Comparison of ENCODE assay signal across 1 cellular context in the genomic region with DNA sequence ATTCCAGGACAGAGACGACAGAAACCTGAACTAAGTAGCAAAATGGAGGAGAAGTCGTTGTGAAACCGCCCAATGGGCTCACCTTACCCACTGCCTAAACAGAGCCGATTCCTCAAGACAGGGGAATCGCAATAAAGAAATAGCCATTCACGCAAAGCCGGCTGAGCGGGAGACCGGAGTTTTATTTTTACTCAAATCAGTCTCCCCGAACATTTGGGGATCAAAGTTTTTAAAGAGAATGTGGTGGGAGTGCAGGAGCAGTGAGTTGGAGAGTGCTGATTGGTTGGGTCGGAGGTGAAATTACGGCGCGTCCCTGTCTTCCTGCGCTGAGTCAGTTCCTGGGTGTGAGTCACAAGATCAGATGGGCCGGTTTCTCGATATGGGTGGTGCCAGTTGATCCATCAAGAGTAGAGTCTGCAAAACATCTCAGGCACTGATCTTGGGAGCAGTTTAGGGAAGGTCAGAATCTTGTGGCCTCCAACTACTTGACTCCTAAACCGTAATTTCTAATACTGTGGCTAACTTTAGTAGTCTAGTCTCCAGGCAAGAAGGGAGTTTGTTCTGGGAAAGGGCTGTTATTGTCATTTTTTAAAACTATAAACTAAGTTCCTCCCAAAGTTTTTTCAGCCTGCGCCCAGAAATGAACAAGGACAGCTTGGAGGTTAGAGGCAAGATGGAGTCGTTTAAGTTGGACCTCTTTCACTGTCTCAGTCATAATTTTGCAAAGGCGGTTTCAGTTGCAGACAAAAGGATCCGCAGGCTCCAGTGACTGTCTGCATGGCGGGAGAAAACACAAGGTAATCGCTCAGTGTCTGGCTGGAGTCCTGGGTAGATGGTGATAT.
TF ChIP-seq lines count a peak whose summit lies in the region.

No MANE protein-coding gene starts in this region.

TF ChIP-seq in K562, 482 proteins besides CTCF, POLR2A, EP300 and RAD21 (continued from another document and continues in another):
- TF ChIP-seq, protein P1, sequence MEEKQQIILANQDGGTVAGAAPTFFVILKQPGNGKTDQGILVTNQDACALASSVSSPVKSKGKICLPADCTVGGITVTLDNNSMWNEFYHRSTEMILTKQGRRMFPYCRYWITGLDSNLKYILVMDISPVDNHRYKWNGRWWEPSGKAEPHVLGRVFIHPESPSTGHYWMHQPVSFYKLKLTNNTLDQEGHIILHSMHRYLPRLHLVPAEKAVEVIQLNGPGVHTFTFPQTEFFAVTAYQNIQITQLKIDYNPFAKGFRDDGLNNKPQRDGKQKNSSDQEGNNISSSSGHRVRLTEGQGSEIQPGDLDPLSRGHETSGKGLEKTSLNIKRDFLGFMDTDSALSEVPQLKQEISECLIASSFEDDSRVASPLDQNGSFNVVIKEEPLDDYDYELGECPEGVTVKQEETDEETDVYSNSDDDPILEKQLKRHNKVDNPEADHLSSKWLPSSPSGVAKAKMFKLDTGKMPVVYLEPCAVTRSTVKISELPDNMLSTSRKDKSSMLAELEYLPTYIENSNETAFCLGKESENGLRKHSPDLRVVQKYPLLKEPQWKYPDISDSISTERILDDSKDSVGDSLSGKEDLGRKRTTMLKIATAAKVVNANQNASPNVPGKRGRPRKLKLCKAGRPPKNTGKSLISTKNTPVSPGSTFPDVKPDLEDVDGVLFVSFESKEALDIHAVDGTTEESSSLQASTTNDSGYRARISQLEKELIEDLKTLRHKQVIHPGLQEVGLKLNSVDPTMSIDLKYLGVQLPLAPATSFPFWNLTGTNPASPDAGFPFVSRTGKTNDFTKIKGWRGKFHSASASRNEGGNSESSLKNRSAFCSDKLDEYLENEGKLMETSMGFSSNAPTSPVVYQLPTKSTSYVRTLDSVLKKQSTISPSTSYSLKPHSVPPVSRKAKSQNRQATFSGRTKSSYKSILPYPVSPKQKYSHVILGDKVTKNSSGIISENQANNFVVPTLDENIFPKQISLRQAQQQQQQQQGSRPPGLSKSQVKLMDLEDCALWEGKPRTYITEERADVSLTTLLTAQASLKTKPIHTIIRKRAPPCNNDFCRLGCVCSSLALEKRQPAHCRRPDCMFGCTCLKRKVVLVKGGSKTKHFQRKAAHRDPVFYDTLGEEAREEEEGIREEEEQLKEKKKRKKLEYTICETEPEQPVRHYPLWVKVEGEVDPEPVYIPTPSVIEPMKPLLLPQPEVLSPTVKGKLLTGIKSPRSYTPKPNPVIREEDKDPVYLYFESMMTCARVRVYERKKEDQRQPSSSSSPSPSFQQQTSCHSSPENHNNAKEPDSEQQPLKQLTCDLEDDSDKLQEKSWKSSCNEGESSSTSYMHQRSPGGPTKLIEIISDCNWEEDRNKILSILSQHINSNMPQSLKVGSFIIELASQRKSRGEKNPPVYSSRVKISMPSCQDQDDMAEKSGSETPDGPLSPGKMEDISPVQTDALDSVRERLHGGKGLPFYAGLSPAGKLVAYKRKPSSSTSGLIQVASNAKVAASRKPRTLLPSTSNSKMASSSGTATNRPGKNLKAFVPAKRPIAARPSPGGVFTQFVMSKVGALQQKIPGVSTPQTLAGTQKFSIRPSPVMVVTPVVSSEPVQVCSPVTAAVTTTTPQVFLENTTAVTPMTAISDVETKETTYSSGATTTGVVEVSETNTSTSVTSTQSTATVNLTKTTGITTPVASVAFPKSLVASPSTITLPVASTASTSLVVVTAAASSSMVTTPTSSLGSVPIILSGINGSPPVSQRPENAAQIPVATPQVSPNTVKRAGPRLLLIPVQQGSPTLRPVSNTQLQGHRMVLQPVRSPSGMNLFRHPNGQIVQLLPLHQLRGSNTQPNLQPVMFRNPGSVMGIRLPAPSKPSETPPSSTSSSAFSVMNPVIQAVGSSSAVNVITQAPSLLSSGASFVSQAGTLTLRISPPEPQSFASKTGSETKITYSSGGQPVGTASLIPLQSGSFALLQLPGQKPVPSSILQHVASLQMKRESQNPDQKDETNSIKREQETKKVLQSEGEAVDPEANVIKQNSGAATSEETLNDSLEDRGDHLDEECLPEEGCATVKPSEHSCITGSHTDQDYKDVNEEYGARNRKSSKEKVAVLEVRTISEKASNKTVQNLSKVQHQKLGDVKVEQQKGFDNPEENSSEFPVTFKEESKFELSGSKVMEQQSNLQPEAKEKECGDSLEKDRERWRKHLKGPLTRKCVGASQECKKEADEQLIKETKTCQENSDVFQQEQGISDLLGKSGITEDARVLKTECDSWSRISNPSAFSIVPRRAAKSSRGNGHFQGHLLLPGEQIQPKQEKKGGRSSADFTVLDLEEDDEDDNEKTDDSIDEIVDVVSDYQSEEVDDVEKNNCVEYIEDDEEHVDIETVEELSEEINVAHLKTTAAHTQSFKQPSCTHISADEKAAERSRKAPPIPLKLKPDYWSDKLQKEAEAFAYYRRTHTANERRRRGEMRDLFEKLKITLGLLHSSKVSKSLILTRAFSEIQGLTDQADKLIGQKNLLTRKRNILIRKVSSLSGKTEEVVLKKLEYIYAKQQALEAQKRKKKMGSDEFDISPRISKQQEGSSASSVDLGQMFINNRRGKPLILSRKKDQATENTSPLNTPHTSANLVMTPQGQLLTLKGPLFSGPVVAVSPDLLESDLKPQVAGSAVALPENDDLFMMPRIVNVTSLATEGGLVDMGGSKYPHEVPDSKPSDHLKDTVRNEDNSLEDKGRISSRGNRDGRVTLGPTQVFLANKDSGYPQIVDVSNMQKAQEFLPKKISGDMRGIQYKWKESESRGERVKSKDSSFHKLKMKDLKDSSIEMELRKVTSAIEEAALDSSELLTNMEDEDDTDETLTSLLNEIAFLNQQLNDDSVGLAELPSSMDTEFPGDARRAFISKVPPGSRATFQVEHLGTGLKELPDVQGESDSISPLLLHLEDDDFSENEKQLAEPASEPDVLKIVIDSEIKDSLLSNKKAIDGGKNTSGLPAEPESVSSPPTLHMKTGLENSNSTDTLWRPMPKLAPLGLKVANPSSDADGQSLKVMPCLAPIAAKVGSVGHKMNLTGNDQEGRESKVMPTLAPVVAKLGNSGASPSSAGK (IDR thresholded peaks at IDR 0.05) = no peak; the same call in 1 of the 2 replicates
- TF ChIP-seq FOXJ3 (CRISPR knock-in tag; IDR thresholded peaks at IDR 0.05) = no peak
- TF ChIP-seq MIER1 (IDR thresholded peaks at IDR 0.05; ENCODE audit: low read depth) = peak; percentile 30; the same call in 1 of the 2 replicates
- TF ChIP-seq SAP30 (IDR thresholded peaks at IDR 0.05; ENCODE audit: borderline replicate concordance, insufficient read depth, low read depth, low read length, poor library complexity, severe bottlenecking) = no peak
- TF ChIP-seq THRAP3 (IDR thresholded peaks at IDR 0.05; ENCODE audit: borderline replicate concordance) = 0 out of 2 replicates have a peak, but pooled peaks have one; percentile 29
- TF ChIP-seq, protein P2, sequence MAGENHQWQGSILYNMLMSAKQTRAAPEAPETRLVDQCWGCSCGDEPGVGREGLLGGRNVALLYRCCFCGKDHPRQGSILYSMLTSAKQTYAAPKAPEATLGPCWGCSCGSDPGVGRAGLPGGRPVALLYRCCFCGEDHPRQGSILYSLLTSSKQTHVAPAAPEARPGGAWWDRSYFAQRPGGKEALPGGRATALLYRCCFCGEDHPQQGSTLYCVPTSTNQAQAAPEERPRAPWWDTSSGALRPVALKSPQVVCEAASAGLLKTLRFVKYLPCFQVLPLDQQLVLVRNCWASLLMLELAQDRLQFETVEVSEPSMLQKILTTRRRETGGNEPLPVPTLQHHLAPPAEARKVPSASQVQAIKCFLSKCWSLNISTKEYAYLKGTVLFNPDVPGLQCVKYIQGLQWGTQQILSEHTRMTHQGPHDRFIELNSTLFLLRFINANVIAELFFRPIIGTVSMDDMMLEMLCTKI (IDR thresholded peaks at IDR 0.05; ENCODE audit: partially characterized antibody) = no peak
- peak; percentile 68; the same call in 1 of the 2 replicates for TF ChIP-seq GATA2 (CRISPR knock-in tag; IDR thresholded peaks at IDR 0.05)
- peak; percentile 11; the same call in 1 of the 2 replicates for TF ChIP-seq SMAD3 (CRISPR knock-in tag; conservative IDR thresholded peaks at IDR 0.05)
- TF ChIP-seq ZNF609 (CRISPR knock-in tag; IDR thresholded peaks at IDR 0.05; ENCODE audit: borderline replicate concordance) = no peak; the same call in 1 of the 2 replicates
- peak; percentile 11; the same call in 1 of the 2 replicates for TF ChIP-seq TEAD4 (IDR thresholded peaks at IDR 0.05; ENCODE audit: low read length)
- TF ChIP-seq TEAD4 (CRISPR knock-in tag; IDR thresholded peaks at IDR 0.05; ENCODE audit: borderline replicate concordance) = no peak
- TF ChIP-seq STAT5B (CRISPR knock-in tag; IDR thresholded peaks at IDR 0.05) = no peak
- TF ChIP-seq ZZZ3 (IDR thresholded peaks at IDR 0.05) = no peak
- no peak for TF ChIP-seq POLR3A (IDR thresholded peaks at IDR 0.05; ENCODE audit: borderline replicate concordance, extremely low read depth, insufficient read depth, insufficient read length)
- TF ChIP-seq FOXP4 (CRISPR knock-in tag; IDR thresholded peaks at IDR 0.05; ENCODE audit: borderline replicate concordance) = no peak
- TF ChIP-seq, protein P3, sequence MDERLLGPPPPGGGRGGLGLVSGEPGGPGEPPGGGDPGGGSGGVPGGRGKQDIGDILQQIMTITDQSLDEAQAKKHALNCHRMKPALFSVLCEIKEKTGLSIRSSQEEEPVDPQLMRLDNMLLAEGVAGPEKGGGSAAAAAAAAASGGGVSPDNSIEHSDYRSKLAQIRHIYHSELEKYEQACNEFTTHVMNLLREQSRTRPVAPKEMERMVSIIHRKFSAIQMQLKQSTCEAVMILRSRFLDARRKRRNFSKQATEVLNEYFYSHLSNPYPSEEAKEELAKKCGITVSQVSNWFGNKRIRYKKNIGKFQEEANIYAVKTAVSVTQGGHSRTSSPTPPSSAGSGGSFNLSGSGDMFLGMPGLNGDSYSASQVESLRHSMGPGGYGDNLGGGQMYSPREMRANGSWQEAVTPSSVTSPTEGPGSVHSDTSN (CRISPR knock-in tag; IDR thresholded peaks at IDR 0.05; ENCODE audit: low read depth) = no peak
- TF ChIP-seq, protein P3 (tag; conservative IDR thresholded peaks at IDR 0.05; ENCODE audit: low read depth) = peak; percentile 35
- TF ChIP-seq, protein P4, sequence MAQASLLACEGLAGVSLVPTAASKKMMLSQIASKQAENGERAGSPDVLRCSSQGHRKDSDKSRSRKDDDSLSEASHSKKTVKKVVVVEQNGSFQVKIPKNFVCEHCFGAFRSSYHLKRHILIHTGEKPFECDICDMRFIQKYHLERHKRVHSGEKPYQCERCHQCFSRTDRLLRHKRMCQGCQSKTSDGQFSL (CRISPR knock-in tag; IDR thresholded peaks at IDR 0.05) = no peak
- TF ChIP-seq, protein P4 (tag; IDR thresholded peaks at IDR 0.05) = no peak
- TF ChIP-seq ERF (CRISPR knock-in tag; IDR thresholded peaks at IDR 0.05) = peak; percentile 41
- no peak for TF ChIP-seq ZNF134 (CRISPR knock-in tag; conservative IDR thresholded peaks at IDR 0.05)
- no peak for TF ChIP-seq SAFB (IDR thresholded peaks at IDR 0.05; ENCODE audit: borderline replicate concordance, low read depth, low read length)
- TF ChIP-seq KDM4B (IDR thresholded peaks at IDR 0.05; ENCODE audit: borderline replicate concordance in 2 of 2, low read depth in 1 of 2) = no peak
- no peak for TF ChIP-seq XRCC3 (IDR thresholded peaks at IDR 0.05)
